ENCODE assay signal across 10 cellular contexts in the genomic region with DNA sequence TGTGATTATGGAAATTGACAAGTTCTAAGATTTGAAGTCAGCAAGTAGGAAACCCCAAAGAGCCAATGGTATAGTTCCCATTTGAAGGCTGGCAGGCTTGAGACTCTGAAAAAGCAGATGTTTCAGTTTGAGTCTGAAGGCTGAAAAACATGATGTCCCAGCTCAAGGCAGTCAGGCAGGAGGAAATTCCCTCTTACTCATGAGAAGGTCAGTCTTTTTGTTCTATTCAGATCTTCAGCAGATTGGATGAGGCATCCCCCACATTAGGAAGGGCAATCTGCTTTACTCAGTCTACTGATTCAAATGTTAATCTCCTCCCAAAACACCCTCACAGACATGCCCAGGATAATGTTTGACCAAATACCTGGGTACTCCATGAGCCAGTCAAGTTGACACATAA.
A peak's percentile ranks its signal among the peaks of the same experiment; 100 is the strongest.
DNase-seq lines count a peak whose midpoint lies in the region; ATAC-seq and TF ChIP-seq lines count a peak whose summit lies in the region.
"Had no signal": no experiment of that assay in that cellular context is flagged by ENCODE, and none has a peak within 500 bp of the region (broad histone marks: within the 10 kb centered on the region; RNA-seq: fewer than 3 reads in every experiment).

No MANE protein-coding gene starts in this region.

- H3K27me3 ChIP-seq in breast epithelium, result no peaks in the 10 kb centered on the region
- H3K27me3 ChIP-seq: spleen had no signal

- ATAC-seq in GM21786 (IDR thresholded peaks at IDR 0.05; ENCODE audit: unreplicated experiment) (peak; percentile 90), HG03460 (IDR thresholded peaks at IDR 0.05; ENCODE audit: unreplicated experiment) (peak; percentile 88)

- no peak for TF ChIP-seq CTCF in breast epithelium (IDR thresholded peaks at IDR 0.05)

- H3K9me3 ChIP-seq in breast epithelium, result no peaks in the 10 kb centered on the region
- H3K9me3 ChIP-seq: spleen had no signal

- no peaks in the 10 kb centered on the region for H3K36me3 ChIP-seq in breast epithelium
- H3K36me3 ChIP-seq: spleen had no signal

- peak; percentile 28 for DNase-seq in activated CD4-positive, alpha-beta T cell treated with anti-CD3 and anti-CD28 coated beads for 48 hours
- no peak for DNase-seq in activated CD4-positive, alpha-beta T cell treated with anti-CD3 and anti-CD28 coated beads for 1 hour
- DNase-seq in kidney glomerular epithelial cell (lab: John Stamatoyannopoulos, UW), result peak; percentile 10
- no peak for DNase-seq in KG1 (lab: John Stamatoyannopoulos, UW)
- no peak for DNase-seq in breast epithelium (ENCODE audit: low spot score in 2 of 2)
- no peak for DNase-seq in NCI-H1092 (lab: John Stamatoyannopoulos, UW)
- DNase-seq: NCI-H2081, spleen had no signal

- no peaks in the 10 kb centered on the region for H3K4me1 ChIP-seq in breast epithelium
- H3K4me1 ChIP-seq: spleen had no signal

- H3K27ac ChIP-seq in breast epithelium, result no peak overlapping the region
- H3K27ac ChIP-seq: spleen had no signal

- H3K4me3 ChIP-seq in breast epithelium, result no peak overlapping the region
- H3K4me3 ChIP-seq: spleen had no signal

- intact Hi-C loops in breast epithelium (cut with DNase I; ENCODE audit: low total_unique reads), result no loop called here

- TF ChIP-seq POLR2A in breast epithelium (IDR thresholded peaks at IDR 0.05), result no peak

Comparison
In these comparisons a context has a peak if more than half of its experiments do, and no peak if none do; other contexts are left out.
1. DNase-seq: peak in activated CD4-positive, alpha-beta T cell treated with anti-CD3 and anti-CD28 coated beads for 48 hours (single experiment) and kidney glomerular epithelial cell (single experiment); none in activated CD4-positive, alpha-beta T cell treated with anti-CD3 and anti-CD28 coated beads for 1 hour (single experiment), KG1 (single experiment), breast epithelium (0 of 2) and NCI-H1092 (single experiment).